8 cellular contexts compared by ENCODE assay signal in genomic region chrX:70289168-70289792, GRCh38. TPM values are rescaled to one million over a fixed set of nuclear protein-coding genes. Genes with fewer than 3 reads are reported as not detected.
DNase-seq lines count a peak whose midpoint lies in the region; ATAC-seq, FAIRE-seq and TF ChIP-seq lines count a peak whose summit lies in the region.

No MANE protein-coding gene starts in this region.

- no peaks in the 10 kb centered on the region for H3K9me3 Mint-ChIP-seq in memory B cell

- TSS peak; percentile 86 for BruUV-seq in GM12878 (replicated peaks; lab: Mats Ljungman, UMichigan)

- H3K4me3 Mint-ChIP-seq in memory B cell = peak overlapping the region; percentile 85

- DNase-seq in BE2C = no peak
- DNase-seq in GM12878 (ENCODE audit: low read depth, low spot score) = no peak
- DNase-seq in memory B cell (ENCODE audit: low spot score in 2 of 2) = no peak
- DNase-seq in NCI-H774 (lab: John Stamatoyannopoulos, UW) = no peak
- no peak for DNase-seq in NCI-H82 treated with DMSO at 0.1 percent for 48 hours (lab: John Stamatoyannopoulos, UW; ENCODE audit: unreplicated experiment)
- no peak for DNase-seq in A172 (ENCODE audit: low spot score)

- no peaks in the 10 kb centered on the region for H4K20me1 ChIP-seq in GM12878 (ENCODE audit: control insufficient read depth, insufficient read depth)

- TF ChIP-seq POLR2A in GM12878 (IDR thresholded peaks at IDR 0.05; ENCODE audit: low read depth, low read length) = no peak

- H3K79me2 ChIP-seq in GM12878 (ENCODE audit: control insufficient read depth, insufficient read depth, low read length) = peaks cover 9% of the 10 kb centered on the region

- no peaks in the 10 kb centered on the region for H3K4me1 Mint-ChIP-seq in memory B cell

- H3K9ac ChIP-seq in GM12878 (ENCODE audit: control insufficient read depth, insufficient read depth, low read length) = peak overlapping the region; percentile 72

- in situ Hi-C loops in GM12878 (cut with MboI) = no loop called here

- no peaks in the 10 kb centered on the region for H3K9me3 ChIP-seq in BE2C
- no peaks in the 10 kb centered on the region for H3K9me3 ChIP-seq in GM12878 (replicated peaks; ENCODE audit: control insufficient read depth, insufficient read depth, low read length)

- no peak for TF ChIP-seq CTCF in BE2C (IDR thresholded peaks at IDR 0.05; ENCODE audit: low read depth, low read length)
- no peak for TF ChIP-seq CTCF in GM12878 (IDR thresholded peaks at IDR 0.05 in 2 of 3, conservative IDR thresholded peaks at IDR 0.05 in 1 of 3; ENCODE audit: control insufficient read depth in 2 of 3, extremely low read depth in 1 of 3, insufficient read depth in 1 of 3, low read depth in 3 of 3, low read length in 3 of 3)

- H3K36me3 Mint-ChIP-seq in memory B cell = peaks cover 13% of the 10 kb centered on the region

- peak overlapping the region; percentile 54 for H2AFZ ChIP-seq in GM12878 (ENCODE audit: control insufficient read depth, low read depth, low read length)

- no peaks in the 10 kb centered on the region for H3K36me3 ChIP-seq in BE2C
- H3K36me3 ChIP-seq in GM12878 (ENCODE audit: control insufficient read depth in 2 of 2, insufficient read depth in 2 of 2, low read length in 1 of 2) = no peaks in the 10 kb centered on the region

- SMC1A ChIA-PET in GM12878 (lab: Charles Lee; ENCODE audit: uncharacterized antibody, unreplicated experiment) = interaction anchor here (0.9 to 1.4 kb wide), 4 partner anchors 15 to 157 kb away, joined by 3 to 4 read pairs (median 3); partner anchors contain the start of gene IGBP1

- H3K27me3 Mint-ChIP-seq in memory B cell = no peaks in the 10 kb centered on the region

- H3K4me2 ChIP-seq in GM12878 (ENCODE audit: control insufficient read depth, insufficient read depth) = peak overlapping the region; percentile 40

- H3K4me3 ChIP-seq in BE2C (ENCODE audit: low read depth, low read length) (peak overlapping the region; percentile 80), GM12878 (peak overlapping the region; percentile 69)

- TF ChIP-seq RAD21 in GM12878 (IDR thresholded peaks at IDR 0.05; ENCODE audit: insufficient read depth, low read depth, low read length) = no peak

- POLR2A ChIA-PET in GM12878 (lab: Charles Lee) = interaction anchor here (1.0 kb wide), 1 partner anchor 156 kb away, joined by 6 read pairs; the partner anchor contains the start of gene IGBP1

- H3K27me3 ChIP-seq in BE2C (no peaks in the 10 kb centered on the region), GM12878 (replicated peaks in 1 of 2; ENCODE audit: control insufficient read depth in 2 of 2, insufficient read depth in 2 of 2, low read length in 1 of 2) (no peaks in the 10 kb centered on the region)

- intact Hi-C loops in GM12878 (cut with micrococcal nuclease; ENCODE audit: unreplicated experiment) = no loop called here

- WGBS in GM12878 (ENCODE audit: insufficient coverage, insufficient replicate concordance, low lambda C conversion rate, missing lambda C conversion rate) = 36% methylated on average over 11 of the region's 11 CpGs

- FAIRE-seq in GM12878 (lab: Jason Lieb, UNC) = no peak

- peak overlapping the region; percentile 41 for H3K27ac Mint-ChIP-seq in memory B cell

- H3K27ac ChIP-seq in GM12878 (ENCODE audit: control insufficient read depth, insufficient read depth) = peak overlapping the region; percentile 64

- ATAC-seq in HG02852 (IDR thresholded peaks at IDR 0.05; ENCODE audit: unreplicated experiment) (peak; percentile 18), GM12878 (no peak), memory B cell (ENCODE audit: low read depth) (no peak), GM21576 (IDR thresholded peaks at IDR 0.05; ENCODE audit: unreplicated experiment) (no peak)

- TF ChIP-seq EP300 in GM12878 (IDR thresholded peaks at IDR 0.05; ENCODE audit: borderline replicate concordance in 1 of 2, control insufficient read depth in 1 of 2, low read depth in 2 of 2, low read length in 2 of 2) = no peak

- H3K4me1 ChIP-seq in BE2C (no peaks in the 10 kb centered on the region), GM12878 (ENCODE audit: control insufficient read depth, insufficient read depth, low read length) (no peaks in the 10 kb centered on the region)

- CTCF ChIA-PET in GM12878 (lab: Yijun Ruan, JAX) = interaction anchor here (0.5 to 1.1 kb wide), 4 partner anchors 33 to 156 kb away, joined by 3 to 8 read pairs (median 4); partner anchors contain the start of gene IGBP1

- RAD21 ChIA-PET in GM12878 (lab: Charles Lee; ENCODE audit: unreplicated experiment) = interaction anchor here (1.4 kb wide), 1 partner anchor 156 kb away, joined by 7 read pairs; the partner anchor contains the start of gene IGBP1

RNA-seq across cellular contexts. Expression of gene PDZD11, which starts 0.4 kb away (rescaled TPM):
- polyA plus RNA-seq in BE2C (2012; ENCODE audit: insufficient read depth, insufficient read length, low read depth) = 54.2 TPM
- 16.9 and 18.1 TPM in 2 replicates for total RNA-seq in GM12878 (2013; cell fraction: nucleolus; rRNA removed)
- 31.7 and 32.4 TPM in 2 replicates for total RNA-seq in GM12878 (2014; rRNA removed)
- total RNA-seq in GM12878 (2014; rRNA removed; fragmentation: Illumina TruSeq; extraction: Trizol) = 27.4 and 28.4 TPM in 2 replicates
- 26.1 and 29.4 TPM in 2 replicates for total RNA-seq in GM12878 (2021)
- polyA plus RNA-seq in GM12878 (2011; ENCODE audit: low read depth) = 29.2 TPM
- polyA plus RNA-seq in GM12878 (2011; rRNA removed) = 57.6 and 73.4 TPM in 2 replicates
- polyA plus RNA-seq in GM12878 (2011; cell fraction: cytosol; rRNA removed) = 62.5 and 72.4 TPM in 2 replicates
- polyA plus RNA-seq in GM12878 (2011; cell fraction: nucleus; rRNA removed) = 57.1 and 69.6 TPM in 2 replicates
- 32.9 and 35.3 TPM in 2 replicates for polyA plus RNA-seq in GM12878 (2012)
- 53.5 and 76.0 TPM in 2 replicates for polyA plus RNA-seq in GM12878 (2014; fragmentation: Illumina TruSeq; extraction: Trizol)
- polyA plus RNA-seq in GM12878 (2014; fragmentation: Nextera tagmentation; extraction: Ambion mirVana) = 100 to 1,000 TPM in 1 of 2 experiments, 10 to 100 TPM in 1; 76.0 to 123 TPM
- 39.7 and 47.1 TPM in 2 replicates for polyA plus RNA-seq in GM12878 (2014; rRNA removed)
- polyA plus RNA-seq in GM12878 (2016; fragmentation: Nextera tagmentation; extraction: Ambion mirVana) = 10 to 100 TPM; 56.5 to 59.1 TPM
- polyA minus RNA-seq in GM12878 (2011; rRNA and poly(A)+ RNA removed) = 59.9 and 65.0 TPM in 2 replicates
- polyA minus RNA-seq in GM12878 (2011; cell fraction: cytosol; rRNA and poly(A)+ RNA removed) = 11.4 and 13.5 TPM in 2 replicates
- polyA minus RNA-seq in GM12878 (2011; cell fraction: nucleus; rRNA and poly(A)+ RNA removed) = 11.7 and 19.3 TPM in 2 replicates
- total RNA-seq in A172 (2014; rRNA removed; shearing (Covaris generic)) = 105 and 113 TPM in 2 replicates

RNA-seq across cellular contexts. Expression of gene KIF4A, which starts 0.6 kb away (rescaled TPM):
- 4.2 TPM for polyA plus RNA-seq in BE2C (2012; ENCODE audit: insufficient read depth, insufficient read length, low read depth)
- 11.4 and 12.6 TPM in 2 replicates for total RNA-seq in GM12878 (2013; cell fraction: nucleolus; rRNA removed)
- 16.2 and 16.8 TPM in 2 replicates for total RNA-seq in GM12878 (2014; rRNA removed)
- 20.7 and 22.1 TPM in 2 replicates for total RNA-seq in GM12878 (2014; rRNA removed; fragmentation: Illumina TruSeq; extraction: Trizol)
- 22.3 and 22.9 TPM in 2 replicates for total RNA-seq in GM12878 (2021)
- 6.7 TPM for polyA plus RNA-seq in GM12878 (2011; ENCODE audit: low read depth)
- 28.8 and 36.2 TPM in 2 replicates for polyA plus RNA-seq in GM12878 (2011; rRNA removed)
- 16.0 and 17.2 TPM in 2 replicates for polyA plus RNA-seq in GM12878 (2011; cell fraction: cytosol; rRNA removed)
- polyA plus RNA-seq in GM12878 (2011; cell fraction: nucleus; rRNA removed) = 24.1 and 27.7 TPM in 2 replicates
- 7.3 and 10.2 TPM in 2 replicates for polyA plus RNA-seq in GM12878 (2012)
- 23.0 and 24.0 TPM in 2 replicates for polyA plus RNA-seq in GM12878 (2014; fragmentation: Illumina TruSeq; extraction: Trizol)
- polyA plus RNA-seq in GM12878 (2014; fragmentation: Nextera tagmentation; extraction: Ambion mirVana) = 10 to 100 TPM; 10.8 to 11.5 TPM
- 14.7 and 15.4 TPM in 2 replicates for polyA plus RNA-seq in GM12878 (2014; rRNA removed)
- polyA plus RNA-seq in GM12878 (2016; fragmentation: Nextera tagmentation; extraction: Ambion mirVana) = 10 to 100 TPM; 25.0 to 26.4 TPM
- polyA minus RNA-seq in GM12878 (2011; rRNA and poly(A)+ RNA removed) = 21.9 and 22.1 TPM in 2 replicates
- 9.0 and 9.6 TPM in 2 replicates for polyA minus RNA-seq in GM12878 (2011; cell fraction: cytosol; rRNA and poly(A)+ RNA removed)
- polyA minus RNA-seq in GM12878 (2011; cell fraction: nucleus; rRNA and poly(A)+ RNA removed) = 11.6 and 17.3 TPM in 2 replicates
- total RNA-seq in A172 (2014; rRNA removed; shearing (Covaris generic)) = 44.8 and 51.2 TPM in 2 replicates

RNA-seq across cellular contexts. Expression of gene RAB41, which starts 7.3 kb away (rescaled TPM):
- polyA plus RNA-seq in BE2C (2012; ENCODE audit: insufficient read depth, insufficient read length, low read depth) = 1.2 TPM
- not detected in 2 replicates for total RNA-seq in GM12878 (2013; cell fraction: nucleolus; rRNA removed)
- total RNA-seq in GM12878 (2014; rRNA removed) (not detected in 2 replicates), GM12878 (2014; rRNA removed; fragmentation: Illumina TruSeq; extraction: Trizol) (not detected in 2 replicates), GM12878 (2021) (not detected in 2 replicates)
- not detected for polyA plus RNA-seq in GM12878 (2011; ENCODE audit: low read depth)
- polyA plus RNA-seq in GM12878 (2011; rRNA removed) (not detected in 2 replicates), GM12878 (2014; fragmentation: Illumina TruSeq; extraction: Trizol) (not detected in 2 replicates), GM12878 (2014; fragmentation: Nextera tagmentation; extraction: Ambion mirVana) (under 1 TPM in 1 of 2 experiments, not detected in 1; 0.05 TPM), GM12878 (2014; rRNA removed) (not detected in 2 replicates), GM12878 (2016; fragmentation: Nextera tagmentation; extraction: Ambion mirVana) (under 1 TPM in 1 of 2 experiments, not detected in 1; 0.31 TPM)
- polyA plus RNA-seq in GM12878 (2011; cell fraction: cytosol; rRNA removed) = not detected in 2 replicates
- polyA plus RNA-seq in GM12878 (2011; cell fraction: nucleus; rRNA removed) = not detected in 2 replicates
- not detected in 2 replicates for polyA plus RNA-seq in GM12878 (2012)
- polyA minus RNA-seq in GM12878 (2011; rRNA and poly(A)+ RNA removed) = not detected in 2 replicates
- polyA minus RNA-seq in GM12878 (2011; cell fraction: cytosol; rRNA and poly(A)+ RNA removed) = not detected in 2 replicates
- not detected in 2 replicates for polyA minus RNA-seq in GM12878 (2011; cell fraction: nucleus; rRNA and poly(A)+ RNA removed)
- not detected in 2 replicates for total RNA-seq in A172 (2014; rRNA removed; shearing (Covaris generic))

RNA-seq across cellular contexts. Expression of gene ARR3, which starts 21.1 kb away (rescaled TPM):
- polyA plus RNA-seq in BE2C (2012; ENCODE audit: insufficient read depth, insufficient read length, low read depth) = not detected
- total RNA-seq in GM12878 (2013; cell fraction: nucleolus; rRNA removed) = not detected in 2 replicates
- total RNA-seq in GM12878 (2014; rRNA removed) (not detected in 2 replicates), GM12878 (2014; rRNA removed; fragmentation: Illumina TruSeq; extraction: Trizol) (not detected in 2 replicates), GM12878 (2021) (not detected in 2 replicates)
- polyA plus RNA-seq in GM12878 (2011; ENCODE audit: low read depth) = not detected
- polyA plus RNA-seq in GM12878 (2011; rRNA removed) (not detected in 2 replicates), GM12878 (2014; fragmentation: Illumina TruSeq; extraction: Trizol) (not detected in 2 replicates), GM12878 (2014; fragmentation: Nextera tagmentation; extraction: Ambion mirVana) (not detected), GM12878 (2014; rRNA removed) (not detected in 2 replicates), GM12878 (2016; fragmentation: Nextera tagmentation; extraction: Ambion mirVana) (not detected)
- polyA plus RNA-seq in GM12878 (2011; cell fraction: cytosol; rRNA removed) = not detected in 2 replicates
- polyA plus RNA-seq in GM12878 (2011; cell fraction: nucleus; rRNA removed) = not detected in 2 replicates
- polyA plus RNA-seq in GM12878 (2012) = not detected in 2 replicates
- not detected in 2 replicates for polyA minus RNA-seq in GM12878 (2011; rRNA and poly(A)+ RNA removed)
- polyA minus RNA-seq in GM12878 (2011; cell fraction: cytosol; rRNA and poly(A)+ RNA removed) = not detected in 2 replicates
- polyA minus RNA-seq in GM12878 (2011; cell fraction: nucleus; rRNA and poly(A)+ RNA removed) = not detected in 2 replicates
- total RNA-seq in A172 (2014; rRNA removed; shearing (Covaris generic)) = not detected in 2 replicates

RNA-seq across cellular contexts. Expression of gene P2RY4, which starts 29.3 kb away (rescaled TPM):
- polyA plus RNA-seq in BE2C (2012; ENCODE audit: insufficient read depth, insufficient read length, low read depth) = not detected
- 5.7 and 7.6 TPM in 2 replicates for total RNA-seq in GM12878 (2013; cell fraction: nucleolus; rRNA removed)
- total RNA-seq in GM12878 (2014; rRNA removed) (not detected in 2 replicates), GM12878 (2014; rRNA removed; fragmentation: Illumina TruSeq; extraction: Trizol) (not detected in 2 replicates), GM12878 (2021) (0.13 TPM in 1 of 2 replicates, not detected in the other)
- polyA plus RNA-seq in GM12878 (2011; ENCODE audit: low read depth) = not detected
- polyA plus RNA-seq in GM12878 (2011; rRNA removed) (0.07 TPM in 1 of 2 replicates, not detected in the other), GM12878 (2014; fragmentation: Illumina TruSeq; extraction: Trizol) (not detected in 2 replicates), GM12878 (2014; fragmentation: Nextera tagmentation; extraction: Ambion mirVana) (not detected), GM12878 (2014; rRNA removed) (0.33 and 0.44 TPM in 2 replicates), GM12878 (2016; fragmentation: Nextera tagmentation; extraction: Ambion mirVana) (not detected)
- 0.03 TPM in 1 of 2 replicates, not detected in the other for polyA plus RNA-seq in GM12878 (2011; cell fraction: cytosol; rRNA removed)
- 1.1 and 1.6 TPM in 2 replicates for polyA plus RNA-seq in GM12878 (2011; cell fraction: nucleus; rRNA removed)
- 0.09 TPM in 1 of 2 replicates, not detected in the other for polyA plus RNA-seq in GM12878 (2012)
- 0.29 and 0.67 TPM in 2 replicates for polyA minus RNA-seq in GM12878 (2011; rRNA and poly(A)+ RNA removed)
- polyA minus RNA-seq in GM12878 (2011; cell fraction: cytosol; rRNA and poly(A)+ RNA removed) = not detected in 2 replicates
- polyA minus RNA-seq in GM12878 (2011; cell fraction: nucleus; rRNA and poly(A)+ RNA removed) = 0.36 and 1.9 TPM in 2 replicates
- total RNA-seq in A172 (2014; rRNA removed; shearing (Covaris generic)) = not detected in 2 replicates
